Comparison of ENCODE assay signal across 1 cellular context in the genomic region with DNA sequence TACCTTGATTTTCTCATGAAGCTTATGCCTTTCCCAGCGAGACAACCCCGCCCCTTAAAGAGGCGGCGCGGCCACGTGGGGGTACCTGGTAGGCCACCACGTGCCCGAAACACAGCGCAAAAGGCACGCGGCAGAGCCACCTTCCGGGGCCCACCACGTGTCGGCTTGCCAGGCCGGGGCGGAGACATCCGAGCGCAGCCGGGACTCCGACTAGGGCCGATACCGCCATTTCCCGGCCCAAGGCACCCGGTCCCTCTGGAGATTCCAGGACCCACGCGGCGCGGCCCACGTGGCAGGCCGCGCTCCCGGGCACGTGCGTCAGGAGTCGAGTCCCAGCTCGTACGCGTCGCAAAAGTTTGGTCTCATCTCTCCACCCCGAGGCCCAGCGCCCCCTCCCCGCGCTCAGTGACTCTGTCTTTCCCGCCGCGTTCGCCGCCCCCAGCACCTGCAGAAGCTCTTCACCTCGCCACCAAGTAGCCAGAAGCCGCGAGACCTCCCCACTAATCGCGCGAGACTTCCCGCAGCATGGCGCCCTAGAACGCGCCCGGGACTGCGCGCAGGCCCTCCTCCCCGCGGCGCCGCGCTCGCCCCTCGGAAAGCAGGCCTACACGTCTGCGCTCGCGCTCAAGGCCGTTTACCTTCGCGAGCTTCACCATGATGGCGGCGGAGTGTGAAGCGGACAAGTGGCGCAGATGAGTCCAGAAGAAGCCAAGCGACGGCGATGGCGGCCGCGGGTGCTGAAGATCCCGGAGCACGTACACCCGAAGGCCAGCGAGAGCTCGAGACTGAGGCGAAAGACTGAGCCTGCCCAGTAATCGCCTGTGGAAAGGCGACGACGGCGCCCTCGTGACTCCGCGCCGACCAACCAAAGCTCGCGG.
TF ChIP-seq lines count a peak whose summit lies in the region.

A gene with protein sequence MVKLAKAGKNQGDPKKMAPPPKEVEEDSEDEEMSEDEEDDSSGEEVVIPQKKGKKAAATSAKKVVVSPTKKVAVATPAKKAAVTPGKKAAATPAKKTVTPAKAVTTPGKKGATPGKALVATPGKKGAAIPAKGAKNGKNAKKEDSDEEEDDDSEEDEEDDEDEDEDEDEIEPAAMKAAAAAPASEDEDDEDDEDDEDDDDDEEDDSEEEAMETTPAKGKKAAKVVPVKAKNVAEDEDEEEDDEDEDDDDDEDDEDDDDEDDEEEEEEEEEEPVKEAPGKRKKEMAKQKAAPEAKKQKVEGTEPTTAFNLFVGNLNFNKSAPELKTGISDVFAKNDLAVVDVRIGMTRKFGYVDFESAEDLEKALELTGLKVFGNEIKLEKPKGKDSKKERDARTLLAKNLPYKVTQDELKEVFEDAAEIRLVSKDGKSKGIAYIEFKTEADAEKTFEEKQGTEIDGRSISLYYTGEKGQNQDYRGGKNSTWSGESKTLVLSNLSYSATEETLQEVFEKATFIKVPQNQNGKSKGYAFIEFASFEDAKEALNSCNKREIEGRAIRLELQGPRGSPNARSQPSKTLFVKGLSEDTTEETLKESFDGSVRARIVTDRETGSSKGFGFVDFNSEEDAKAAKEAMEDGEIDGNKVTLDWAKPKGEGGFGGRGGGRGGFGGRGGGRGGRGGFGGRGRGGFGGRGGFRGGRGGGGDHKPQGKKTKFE (minus strand): TSS at position 787 of the 878 bp plus-strand sequence. CDS start 131 bp downstream, at position 656.

TF ChIP-seq in K562, 482 proteins besides CTCF, POLR2A, EP300 and RAD21 (continued from another document and continues in another):
- TF ChIP-seq ETV6 (IDR thresholded peaks at IDR 0.05; ENCODE audit: borderline replicate concordance in 1 of 2, low read depth in 2 of 2, low read length in 1 of 2) (no peak), ETV6 (CRISPR knock-in tag; IDR thresholded peaks at IDR 0.05; ENCODE audit: borderline replicate concordance) (peak; percentile 91; the same call in 1 of the 2 replicates), FOS (IDR thresholded peaks at IDR 0.05; ENCODE audit: extremely low read depth, insufficient read length) (peak; percentile 86), HCFC1 (IDR thresholded peaks at IDR 0.05; ENCODE audit: low read depth, low read length) (peak; percentile 47; the same call in 1 of the 2 replicates), PHF20 (IDR thresholded peaks at IDR 0.05; ENCODE audit: partially characterized antibody) (peak; percentile 58), PRMT5 (CRISPR knock-in tag; IDR thresholded peaks at IDR 0.05) (0 out of 2 replicates have a peak, but pooled peaks have one; percentile 55), HNRNPH1 (optimal IDR thresholded peaks at IDR 0.05; ENCODE audit: low read depth, low read length) (peak; percentile 78), ZSCAN32 (CRISPR knock-in tag; IDR thresholded peaks at IDR 0.05) (no peak), ZNF41 (CRISPR knock-in tag; conservative IDR thresholded peaks at IDR 0.05) (no peak), PHB (CRISPR knock-in tag; IDR thresholded peaks at IDR 0.05) (no peak), ZNF140 (CRISPR knock-in tag; IDR thresholded peaks at IDR 0.05) (no peak), TBL1XR1 (IDR thresholded peaks at IDR 0.05; ENCODE audit: low read length in 2 of 2) (no peak), ZBTB17 (CRISPR knock-in tag; IDR thresholded peaks at IDR 0.05) (0 out of 2 replicates have a peak, but pooled peaks have one; percentile 26), NFATC3 (IDR thresholded peaks at IDR 0.05) (no peak), RBM17 (IDR thresholded peaks at IDR 0.05; ENCODE audit: borderline replicate concordance, low read depth, low read length) (no peak), ZNF232 (CRISPR knock-in tag; IDR thresholded peaks at IDR 0.05) (peak; percentile 96), YBX1 (IDR thresholded peaks at IDR 0.05) (no peak), SREBF1 (IDR thresholded peaks at IDR 0.05; ENCODE audit: borderline replicate concordance, low read depth, low read length) (no peak), RBBP5 (IDR thresholded peaks at IDR 0.05; ENCODE audit: borderline replicate concordance, insufficient read depth, low read length, poor library complexity, severe bottlenecking) (peak; percentile 83), SOX6 (IDR thresholded peaks at IDR 0.05) (0 out of 2 replicates have a peak, but pooled peaks have one; percentile 24), BACH1 (tag; IDR thresholded peaks at IDR 0.05) (no peak), SMARCC2 (IDR thresholded peaks at IDR 0.05; ENCODE audit: low read depth) (no peak), SIN3A (IDR thresholded peaks at IDR 0.05; ENCODE audit: borderline replicate concordance in 2 of 2, control insufficient read depth in 1 of 2, low read depth in 2 of 2, low read length in 2 of 2) (peak; percentile 63 to 88; a peak in 2 of 4 replicates), PCBP1 (IDR thresholded peaks at IDR 0.05; ENCODE audit: low read depth, low read length, poor library complexity, severe bottlenecking) (peak; percentile 85), ELF4 (CRISPR knock-in tag; IDR thresholded peaks at IDR 0.05) (0 out of 2 replicates have a peak, but pooled peaks have one; percentile 20), JUN (IDR thresholded peaks at IDR 0.05; ENCODE audit: borderline replicate concordance, low read depth, low read length) (peak; percentile 33; the same call in 1 of the 2 replicates), JUN (CRISPR knock-in tag; IDR thresholded peaks at IDR 0.05; ENCODE audit: borderline replicate concordance) (no peak; the same call in 1 of the 2 replicates), MYBL2 (IDR thresholded peaks at IDR 0.05; ENCODE audit: low read depth) (no peak), MYBL2 (CRISPR knock-in tag; IDR thresholded peaks at IDR 0.05; ENCODE audit: borderline replicate concordance) (no peak; the same call in 1 of the 2 replicates), ZNF408 (CRISPR knock-in tag; IDR thresholded peaks at IDR 0.05; ENCODE audit: low read depth) (no peak), TAF1 (IDR thresholded peaks at IDR 0.05; ENCODE audit: control insufficient read depth, extremely low read depth, insufficient read depth, low read length, severe bottlenecking) (peak; percentile 91)
- TF ChIP-seq, protein P1, sequence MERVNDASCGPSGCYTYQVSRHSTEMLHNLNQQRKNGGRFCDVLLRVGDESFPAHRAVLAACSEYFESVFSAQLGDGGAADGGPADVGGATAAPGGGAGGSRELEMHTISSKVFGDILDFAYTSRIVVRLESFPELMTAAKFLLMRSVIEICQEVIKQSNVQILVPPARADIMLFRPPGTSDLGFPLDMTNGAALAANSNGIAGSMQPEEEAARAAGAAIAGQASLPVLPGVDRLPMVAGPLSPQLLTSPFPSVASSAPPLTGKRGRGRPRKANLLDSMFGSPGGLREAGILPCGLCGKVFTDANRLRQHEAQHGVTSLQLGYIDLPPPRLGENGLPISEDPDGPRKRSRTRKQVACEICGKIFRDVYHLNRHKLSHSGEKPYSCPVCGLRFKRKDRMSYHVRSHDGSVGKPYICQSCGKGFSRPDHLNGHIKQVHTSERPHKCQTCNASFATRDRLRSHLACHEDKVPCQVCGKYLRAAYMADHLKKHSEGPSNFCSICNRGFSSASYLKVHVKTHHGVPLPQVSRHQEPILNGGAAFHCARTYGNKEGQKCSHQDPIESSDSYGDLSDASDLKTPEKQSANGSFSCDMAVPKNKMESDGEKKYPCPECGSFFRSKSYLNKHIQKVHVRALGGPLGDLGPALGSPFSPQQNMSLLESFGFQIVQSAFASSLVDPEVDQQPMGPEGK (CRISPR knock-in tag; IDR thresholded peaks at IDR 0.05; ENCODE audit: borderline replicate concordance) = no peak
- TF ChIP-seq, protein P2, sequence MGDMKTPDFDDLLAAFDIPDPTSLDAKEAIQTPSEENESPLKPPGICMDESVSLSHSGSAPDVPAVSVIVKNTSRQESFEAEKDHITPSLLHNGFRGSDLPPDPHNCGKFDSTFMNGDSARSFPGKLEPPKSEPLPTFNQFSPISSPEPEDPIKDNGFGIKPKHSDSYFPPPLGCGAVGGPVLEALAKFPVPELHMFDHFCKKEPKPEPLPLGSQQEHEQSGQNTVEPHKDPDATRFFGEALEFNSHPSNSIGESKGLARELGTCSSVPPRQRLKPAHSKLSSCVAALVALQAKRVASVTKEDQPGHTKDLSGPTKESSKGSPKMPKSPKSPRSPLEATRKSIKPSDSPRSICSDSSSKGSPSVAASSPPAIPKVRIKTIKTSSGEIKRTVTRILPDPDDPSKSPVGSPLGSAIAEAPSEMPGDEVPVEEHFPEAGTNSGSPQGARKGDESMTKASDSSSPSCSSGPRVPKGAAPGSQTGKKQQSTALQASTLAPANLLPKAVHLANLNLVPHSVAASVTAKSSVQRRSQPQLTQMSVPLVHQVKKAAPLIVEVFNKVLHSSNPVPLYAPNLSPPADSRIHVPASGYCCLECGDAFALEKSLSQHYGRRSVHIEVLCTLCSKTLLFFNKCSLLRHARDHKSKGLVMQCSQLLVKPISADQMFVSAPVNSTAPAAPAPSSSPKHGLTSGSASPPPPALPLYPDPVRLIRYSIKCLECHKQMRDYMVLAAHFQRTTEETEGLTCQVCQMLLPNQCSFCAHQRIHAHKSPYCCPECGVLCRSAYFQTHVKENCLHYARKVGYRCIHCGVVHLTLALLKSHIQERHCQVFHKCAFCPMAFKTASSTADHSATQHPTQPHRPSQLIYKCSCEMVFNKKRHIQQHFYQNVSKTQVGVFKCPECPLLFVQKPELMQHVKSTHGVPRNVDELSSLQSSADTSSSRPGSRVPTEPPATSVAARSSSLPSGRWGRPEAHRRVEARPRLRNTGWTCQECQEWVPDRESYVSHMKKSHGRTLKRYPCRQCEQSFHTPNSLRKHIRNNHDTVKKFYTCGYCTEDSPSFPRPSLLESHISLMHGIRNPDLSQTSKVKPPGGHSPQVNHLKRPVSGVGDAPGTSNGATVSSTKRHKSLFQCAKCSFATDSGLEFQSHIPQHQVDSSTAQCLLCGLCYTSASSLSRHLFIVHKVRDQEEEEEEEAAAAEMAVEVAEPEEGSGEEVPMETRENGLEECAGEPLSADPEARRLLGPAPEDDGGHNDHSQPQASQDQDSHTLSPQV (IDR thresholded peaks at IDR 0.05) = peak; percentile 33; the same call in 1 of the 2 replicates
- TF ChIP-seq, protein P3, sequence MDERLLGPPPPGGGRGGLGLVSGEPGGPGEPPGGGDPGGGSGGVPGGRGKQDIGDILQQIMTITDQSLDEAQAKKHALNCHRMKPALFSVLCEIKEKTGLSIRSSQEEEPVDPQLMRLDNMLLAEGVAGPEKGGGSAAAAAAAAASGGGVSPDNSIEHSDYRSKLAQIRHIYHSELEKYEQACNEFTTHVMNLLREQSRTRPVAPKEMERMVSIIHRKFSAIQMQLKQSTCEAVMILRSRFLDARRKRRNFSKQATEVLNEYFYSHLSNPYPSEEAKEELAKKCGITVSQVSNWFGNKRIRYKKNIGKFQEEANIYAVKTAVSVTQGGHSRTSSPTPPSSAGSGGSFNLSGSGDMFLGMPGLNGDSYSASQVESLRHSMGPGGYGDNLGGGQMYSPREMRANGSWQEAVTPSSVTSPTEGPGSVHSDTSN (CRISPR knock-in tag; IDR thresholded peaks at IDR 0.05; ENCODE audit: low read depth) = no peak
- TF ChIP-seq, protein P3 (tag; conservative IDR thresholded peaks at IDR 0.05; ENCODE audit: low read depth) = no peak
- TF ChIP-seq, protein P4, sequence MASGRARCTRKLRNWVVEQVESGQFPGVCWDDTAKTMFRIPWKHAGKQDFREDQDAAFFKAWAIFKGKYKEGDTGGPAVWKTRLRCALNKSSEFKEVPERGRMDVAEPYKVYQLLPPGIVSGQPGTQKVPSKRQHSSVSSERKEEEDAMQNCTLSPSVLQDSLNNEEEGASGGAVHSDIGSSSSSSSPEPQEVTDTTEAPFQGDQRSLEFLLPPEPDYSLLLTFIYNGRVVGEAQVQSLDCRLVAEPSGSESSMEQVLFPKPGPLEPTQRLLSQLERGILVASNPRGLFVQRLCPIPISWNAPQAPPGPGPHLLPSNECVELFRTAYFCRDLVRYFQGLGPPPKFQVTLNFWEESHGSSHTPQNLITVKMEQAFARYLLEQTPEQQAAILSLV (tag; IDR thresholded peaks at IDR 0.05) = no peak
- TF ChIP-seq, protein P5, sequence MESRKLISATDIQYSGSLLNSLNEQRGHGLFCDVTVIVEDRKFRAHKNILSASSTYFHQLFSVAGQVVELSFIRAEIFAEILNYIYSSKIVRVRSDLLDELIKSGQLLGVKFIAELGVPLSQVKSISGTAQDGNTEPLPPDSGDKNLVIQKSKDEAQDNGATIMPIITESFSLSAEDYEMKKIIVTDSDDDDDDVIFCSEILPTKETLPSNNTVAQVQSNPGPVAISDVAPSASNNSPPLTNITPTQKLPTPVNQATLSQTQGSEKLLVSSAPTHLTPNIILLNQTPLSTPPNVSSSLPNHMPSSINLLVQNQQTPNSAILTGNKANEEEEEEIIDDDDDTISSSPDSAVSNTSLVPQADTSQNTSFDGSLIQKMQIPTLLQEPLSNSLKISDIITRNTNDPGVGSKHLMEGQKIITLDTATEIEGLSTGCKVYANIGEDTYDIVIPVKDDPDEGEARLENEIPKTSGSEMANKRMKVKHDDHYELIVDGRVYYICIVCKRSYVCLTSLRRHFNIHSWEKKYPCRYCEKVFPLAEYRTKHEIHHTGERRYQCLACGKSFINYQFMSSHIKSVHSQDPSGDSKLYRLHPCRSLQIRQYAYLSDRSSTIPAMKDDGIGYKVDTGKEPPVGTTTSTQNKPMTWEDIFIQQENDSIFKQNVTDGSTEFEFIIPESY (CRISPR knock-in tag; IDR thresholded peaks at IDR 0.05) = peak; percentile 63; the same call in 1 of the 2 replicates
- TF ChIP-seq, protein P6, sequence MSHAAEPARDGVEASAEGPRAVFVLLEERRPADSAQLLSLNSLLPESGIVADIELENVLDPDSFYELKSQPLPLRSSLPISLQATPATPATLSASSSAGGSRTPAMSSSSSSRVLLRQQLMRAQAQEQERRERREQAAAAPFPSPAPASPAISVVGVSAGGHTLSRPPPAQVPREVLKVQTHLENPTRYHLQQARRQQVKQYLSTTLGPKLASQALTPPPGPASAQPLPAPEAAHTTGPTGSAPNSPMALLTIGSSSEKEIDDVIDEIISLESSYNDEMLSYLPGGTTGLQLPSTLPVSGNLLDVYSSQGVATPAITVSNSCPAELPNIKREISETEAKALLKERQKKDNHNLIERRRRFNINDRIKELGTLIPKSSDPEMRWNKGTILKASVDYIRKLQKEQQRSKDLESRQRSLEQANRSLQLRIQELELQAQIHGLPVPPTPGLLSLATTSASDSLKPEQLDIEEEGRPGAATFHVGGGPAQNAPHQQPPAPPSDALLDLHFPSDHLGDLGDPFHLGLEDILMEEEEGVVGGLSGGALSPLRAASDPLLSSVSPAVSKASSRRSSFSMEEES (CRISPR knock-in tag; IDR thresholded peaks at IDR 0.05) = peak; percentile 52
